ENCODE assay signal across 24 cellular contexts in genomic region chr18:59388180-59388579, GRCh38. TPM values are rescaled to one million over a fixed set of nuclear protein-coding genes. Genes with fewer than 3 reads are reported as not detected.
A peak's percentile ranks its signal among the peaks of the same experiment; 100 is the strongest.
DNase-seq lines count a peak whose midpoint lies in the region; ATAC-seq and TF ChIP-seq lines count a peak whose summit lies in the region.
"Had no signal": no experiment of that assay in that cellular context is flagged by ENCODE, and none has a peak within 500 bp of the region (broad histone marks: within the 10 kb centered on the region; RNA-seq: fewer than 3 reads in every experiment).

No MANE protein-coding gene starts in this region.

- whole genome bisulfite sequencing in heart right ventricle, 2 donors: 56 to 68% methylated on average over 4 of the region's 4 CpGs

- intact Hi-C loops in heart right ventricle (cut with DNase I): loop anchor here in 1 of 10 donors (5.0 kb wide), 1 partner anchor 66 kb away; no protein-coding TSS in a partner anchor

- peak overlapping the region; percentile 14 to 46 (median 40) for H3K27ac Mint-ChIP-seq in nephron
- H3K27ac Mint-ChIP-seq: IgD-negative memory B cell, progenitor cell of endocrine pancreas had no signal

- no peak for TF ChIP-seq CTCF in nephron (IDR thresholded peaks at IDR 0.05; ENCODE audit: unreplicated experiment in 3 of 3)
- TF ChIP-seq CTCF in heart right ventricle (IDR thresholded peaks at IDR 0.05): no peak

- no peaks in the 10 kb centered on the region for H3K9me3 ChIP-seq in heart right ventricle
- H3K9me3 ChIP-seq: mucosa of descending colon, upper lobe of right lung had no signal

- no peak overlapping the region for H3K27ac ChIP-seq in heart right ventricle
- H3K27ac ChIP-seq: cardiac muscle cell, upper lobe of right lung had no signal

- no peaks in the 10 kb centered on the region for H3K36me3 Mint-ChIP-seq in nephron (ENCODE audit: low read depth)
- H3K36me3 Mint-ChIP-seq: IgD-negative memory B cell had no signal

- H3K4me1 Mint-ChIP-seq in nephron: peaks cover 24% of the 10 kb centered on the region
- H3K4me1 Mint-ChIP-seq: IgD-negative memory B cell had no signal

- ATAC-seq in HG02759 (IDR thresholded peaks at IDR 0.05; ENCODE audit: unreplicated experiment) (no peak), GM18519 (IDR thresholded peaks at IDR 0.05; ENCODE audit: low FRiP score, unreplicated experiment) (no peak), heart right ventricle (no peak)
- ATAC-seq: activated T-cell treated with anti-CD3 and anti-CD28 coated beads, Interleukin-2, amount 50 U/mL, for 4 hours; left ventricle myocardium superior; mucosa of descending colon; upper lobe of right lung had no signal

- H3K4me3 Mint-ChIP-seq in nephron: no peak overlapping the region
- H3K4me3 Mint-ChIP-seq: activated T-cell treated with anti-CD3 and anti-CD28 coated beads, Interleukin-2, amount 50 U/mL, for 4 hours; IgD-negative memory B cell; neural crest cell had no signal

- H3K4me1 ChIP-seq in heart right ventricle: peaks cover 0 to 6% (median 0%) of the 10 kb centered on the region in 9 donors
- H3K4me1 ChIP-seq: upper lobe of right lung had no signal

- peaks cover 0 to 7% (median 0%) of the 10 kb centered on the region in 7 donors for H3K27me3 ChIP-seq in heart right ventricle
- H3K27me3 ChIP-seq: upper lobe of right lung had no signal

- H3K36me3 ChIP-seq in heart right ventricle: no peaks in the 10 kb centered on the region
- H3K36me3 ChIP-seq: cardiac muscle cell, upper lobe of right lung had no signal

- H3K9me3 Mint-ChIP-seq in nephron: no peaks in the 10 kb centered on the region
- H3K9me3 Mint-ChIP-seq: activated T-cell treated with anti-CD3 and anti-CD28 coated beads, Interleukin-2, amount 50 U/mL, for 4 hours; IgD-negative memory B cell; neural crest cell had no signal

- no peak overlapping the region for H3K4me3 ChIP-seq in heart right ventricle
- H3K4me3 ChIP-seq: cardiac muscle cell, mucosa of descending colon, upper lobe of right lung had no signal

- DNase-seq in DMS153 treated with DMSO at 0.1 percent for 48 hours (lab: John Stamatoyannopoulos, UW; ENCODE audit: unreplicated experiment) (peak; percentile 52), NCI-H187 treated with DMSO at 0.1 percent for 48 hours (lab: John Stamatoyannopoulos, UW) (peak; percentile 34), NCI-H69 (lab: John Stamatoyannopoulos, UW) (peak; percentile 99), heart right ventricle (no peak)
- DNase-seq in effector CD4-positive, alpha-beta T cell: no peak
- DNase-seq: activated CD8-positive, alpha-beta memory T cell treated with anti-CD3 and anti-CD28 coated beads for 24 hours; activated naive CD4-positive, alpha-beta T cell treated with Interleukin-2 at 50 U/mL for 16 hours; activated T-cell treated with anti-CD3 and anti-CD28 coated beads, Interleukin-2, amount 50 U/mL, for 4 hours; dermis blood vessel endothelial cell; left ventricle myocardium superior; mucosa of descending colon; NCI-H1694 treated with DMSO at 0.1 percent for 48 hours; NCI-H774; OCI-M1; Right ventricle myocardium superior; substantia nigra; upper lobe of right lung had no signal

- H3K27me3 Mint-ChIP-seq in nephron (ENCODE audit: low read depth): peaks cover 13% of the 10 kb centered on the region
- H3K27me3 Mint-ChIP-seq: IgD-negative memory B cell had no signal

RNA-seq across cellular contexts. Expression of gene LMAN1, which starts 29.1 kb away (rescaled TPM):
- 10 to 100 TPM; 48.1 to 69.0 (median 56.1) TPM for total RNA-seq in heart right ventricle
- 10 to 100 TPM; 18.5 to 27.7 TPM for polyA plus RNA-seq in heart right ventricle

Comparison
In these comparisons a context has a peak if more than half of its experiments do, and no peak if none do; other contexts are left out.
1. DNase-seq: peak in DMS153 treated with DMSO at 0.1 percent for 48 hours (single experiment), NCI-H187 treated with DMSO at 0.1 percent for 48 hours (single experiment) and NCI-H69 (single experiment); none in effector CD4-positive, alpha-beta T cell (single experiment) and heart right ventricle (0 of 2).